8 cellular contexts compared by ENCODE assay signal in the genomic region with DNA sequence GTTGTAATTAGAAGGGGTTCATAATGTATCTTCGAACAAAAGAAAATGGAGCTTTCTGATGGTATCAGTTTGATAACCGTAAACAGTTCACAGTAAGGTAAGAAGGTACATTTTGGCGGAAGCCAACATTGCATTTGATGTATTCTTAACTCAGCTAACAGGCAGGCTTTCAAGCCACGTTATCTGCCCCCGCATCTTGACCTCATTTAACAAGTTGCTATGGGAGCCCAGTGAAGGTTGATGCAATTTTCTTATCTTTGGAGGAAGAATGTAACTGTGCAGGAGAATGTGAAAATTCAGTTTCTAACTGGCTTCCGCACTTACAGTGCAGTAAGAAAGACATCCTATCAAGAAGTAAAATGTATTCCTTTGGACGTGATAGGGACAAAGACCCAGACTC.
A peak's percentile ranks its signal among the peaks of the same experiment; 100 is the strongest.
DNase-seq lines count a peak whose midpoint lies in the region; ATAC-seq lines count a peak whose summit lies in the region.

No MANE protein-coding gene starts in this region.

- H3K36me3 ChIP-seq in mesendoderm (ENCODE audit: control insufficient read depth, insufficient read depth, low read length), result no peaks in the 10 kb centered on the region
- H3K36me3 ChIP-seq in H7 (replicated peaks; ENCODE audit: control insufficient read depth, insufficient read depth, low read length), result peaks cover 8% of the 10 kb centered on the region

- H3K4me2 ChIP-seq in mesendoderm (ENCODE audit: low read length), result no peak overlapping the region

- H3K18ac ChIP-seq in mesendoderm (ENCODE audit: low read length), result no peak overlapping the region

- H3K4me3 ChIP-seq in mesendoderm (ENCODE audit: low read length), result no peak overlapping the region
- no peak overlapping the region for H3K4me3 ChIP-seq in H7 (ENCODE audit: insufficient read depth, low read depth, low read length)

- H2AK5ac ChIP-seq in mesendoderm (ENCODE audit: low read length), result peak overlapping the region; percentile 5

- H3K9ac ChIP-seq in mesendoderm (ENCODE audit: low read length), result no peak overlapping the region

- H3K23ac ChIP-seq in mesendoderm (ENCODE audit: low read length), result no peak overlapping the region

- WGBS in mesendoderm (ENCODE audit: extremely low coverage, insufficient coverage, low lambda C conversion rate), result no CpG with 5 or more reads among the region's 7 CpGs

- H2BK5ac ChIP-seq in mesendoderm (ENCODE audit: low read length), result peak overlapping the region; percentile 75

- H3K27me3 ChIP-seq in mesendoderm (ENCODE audit: insufficient read depth, low read length, poor library complexity) (no peaks in the 10 kb centered on the region), H7 (ENCODE audit: control insufficient read depth, insufficient read depth, low read length) (no peaks in the 10 kb centered on the region)

- no peaks in the 10 kb centered on the region for H3K79me2 ChIP-seq in mesendoderm (ENCODE audit: control insufficient read depth, insufficient read depth, low read length)

- H2BK120ac ChIP-seq in mesendoderm (ENCODE audit: low read depth, low read length), result no peak overlapping the region

- no peak overlapping the region for H3K27ac ChIP-seq in mesendoderm (ENCODE audit: low read depth, low read length)

- peaks cover 14% of the 10 kb centered on the region for H3K4me1 ChIP-seq in mesendoderm (ENCODE audit: control insufficient read depth, low read depth, low read length)

- no peak overlapping the region for H3K56ac ChIP-seq in mesendoderm (ENCODE audit: low read length)

- H3K79me1 ChIP-seq in mesendoderm (ENCODE audit: low read length), result no peaks in the 10 kb centered on the region

- no peak overlapping the region for H2BK15ac ChIP-seq in mesendoderm (replicated peaks; ENCODE audit: low read depth)

- no peak overlapping the region for H4K8ac ChIP-seq in mesendoderm (ENCODE audit: low read depth, low read length)

- no peak overlapping the region for H4K5ac ChIP-seq in mesendoderm (ENCODE audit: low read length)

- no peak overlapping the region for H3K4ac ChIP-seq in mesendoderm (ENCODE audit: low read depth, low read length)

- DNase-seq in stimulated activated CD4-positive, alpha-beta T cell treated with anti-CD3 and anti-CD28 coated beads, Interleukin-15, amount 100 ng/mL, for 24 hours, result peak; percentile 74
- no peak for DNase-seq in stimulated activated CD4-positive, alpha-beta T cell treated with anti-CD3 and anti-CD28 coated beads, Interleukin-2, amount 100 ng/mL, for 48 hours
- peak; percentile 69 for DNase-seq in activated effector memory CD4-positive, alpha-beta T cell treated with Interleukin-2 at 50 U/mL for 16 hours
- DNase-seq in mesendoderm, result peak; percentile 88
- no peak for DNase-seq in H7
- DNase-seq in NCI-H146 treated with DMSO at 0.1 percent for 48 hours (lab: John Stamatoyannopoulos, UW; ENCODE audit: unreplicated experiment), result no peak

- no peak for ATAC-seq in HG03342 (IDR thresholded peaks at IDR 0.05; ENCODE audit: unreplicated experiment)
- ATAC-seq in HG02678 (IDR thresholded peaks at IDR 0.05; ENCODE audit: unreplicated experiment), result no peak

Comparison
In these comparisons a context has a peak if more than half of its experiments do, and no peak if none do; other contexts are left out.
1. DNase-seq: peak in stimulated activated CD4-positive, alpha-beta T cell treated with anti-CD3 and anti-CD28 coated beads, Interleukin-15, amount 100 ng/mL, for 24 hours (single experiment), activated effector memory CD4-positive, alpha-beta T cell treated with Interleukin-2 at 50 U/mL for 16 hours (single experiment) and mesendoderm (single experiment); none in stimulated activated CD4-positive, alpha-beta T cell treated with anti-CD3 and anti-CD28 coated beads, Interleukin-2, amount 100 ng/mL, for 48 hours (0 of 2), H7 (single experiment) and NCI-H146 treated with DMSO at 0.1 percent for 48 hours (single experiment).